In genomic region chr2:226098861-226099466, GRCh38 we compare ENCODE assay signal across 21 cellular contexts.
"Had no signal": no experiment of that assay in that cellular context is flagged by ENCODE, and none has a peak within 500 bp of the region (broad histone marks: within the 10 kb centered on the region; RNA-seq: fewer than 3 reads in every experiment).

No MANE protein-coding gene starts in this region.

- ATAC-seq: activated naive CD8-positive, alpha-beta T cell treated with anti-CD3 and anti-CD28 coated beads, Interleukin-2, amount 50 U/mL, for 24 hours; activated T-cell treated with anti-CD3 and anti-CD28 coated beads, Interleukin-2, amount 50 U/mL, for 4 hours; effector memory CD8-positive, alpha-beta T cell; left lung; lower lobe of right lung; naive thymus-derived CD8-positive, alpha-beta T cell had no signal

- H3K27ac ChIP-seq: left lung, lower lobe of right lung, right atrium auricular region, spleen, suprapubic skin, tibial artery had no signal

- H3K36me3 ChIP-seq: left lung, lower lobe of right lung, right atrium auricular region, spleen, suprapubic skin, tibial artery had no signal

- DNase-seq: activated CD4-positive, alpha-beta memory T cell treated with anti-CD3 and anti-CD28 coated beads, Interleukin-2, amount 10 ng/mL, durations not matched to agents 7 days and 5 days; activated CD4-positive, alpha-beta T cell treated with anti-CD3 and anti-CD28 coated beads for 1 hour; activated CD4-positive, alpha-beta T cell treated with anti-CD3 and anti-CD28 coated beads, Interleukin-2, amount 10 ng/mL, durations not matched to agents 7 days and 5 days; activated naive CD8-positive, alpha-beta T cell treated with anti-CD3 and anti-CD28 coated beads, Interleukin-2, amount 50 U/mL, for 24 hours; activated T-cell treated with anti-CD3 and anti-CD28 coated beads, Interleukin-2, amount 50 U/mL, for 4 hours; amygdala; caudate nucleus; cortex of kidney; effector memory CD8-positive, alpha-beta T cell; erythroblast; foreskin melanocyte; left lung; lower lobe of right lung; mesenchymal stem cell; naive thymus-derived CD8-positive, alpha-beta T cell; nucleus accumbens; spleen; stimulated activated naive CD4-positive, alpha-beta T cell; tibial artery had no signal

- H3K27me3 ChIP-seq: left lung, right atrium auricular region, spleen, suprapubic skin, tibial artery had no signal

- H3K4me3 ChIP-seq: left lung, lower lobe of right lung, right atrium auricular region, spleen, suprapubic skin, tibial artery had no signal

- H3K9me3 ChIP-seq: left lung, lower lobe of right lung, tibial artery had no signal

- H3K4me1 ChIP-seq: left lung, lower lobe of right lung, right atrium auricular region, spleen, suprapubic skin, tibial artery had no signal
